18 cellular contexts compared by ENCODE assay signal in the genomic region with DNA sequence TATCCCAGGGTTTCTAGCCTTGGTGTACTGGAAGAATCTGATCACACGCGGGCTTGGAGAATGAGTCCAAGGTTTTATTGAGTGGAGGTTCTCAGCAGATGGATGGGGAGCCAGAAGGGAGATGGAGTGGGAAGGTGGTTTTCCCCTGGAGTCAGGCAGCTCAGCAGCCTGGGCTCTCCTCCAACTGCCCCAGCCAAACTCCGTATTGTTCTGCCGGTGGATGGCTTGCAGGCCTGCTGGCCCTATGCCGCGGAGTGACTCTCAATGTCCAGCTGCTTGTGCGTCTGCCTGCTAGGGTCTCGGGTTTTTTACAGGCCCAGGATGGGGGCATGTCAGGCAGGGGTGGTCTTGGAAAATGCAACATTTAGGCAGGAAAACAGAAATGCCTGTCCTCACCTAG.
DNase-seq lines count a peak whose midpoint lies in the region; ATAC-seq lines count a peak whose summit lies in the region.
"Had no signal": no experiment of that assay in that cellular context is flagged by ENCODE, and none has a peak within 500 bp of the region (broad histone marks: within the 10 kb centered on the region; RNA-seq: fewer than 3 reads in every experiment).

No MANE protein-coding gene starts in this region.

- DNase-seq in DMS 273 (lab: John Stamatoyannopoulos, UW; ENCODE audit: unreplicated experiment) = peak; percentile 64
- DNase-seq in DMS 273 treated with DMSO at 0.1 percent for 48 hours (lab: John Stamatoyannopoulos, UW) = no peak
- peak; percentile 28 for DNase-seq in left ventricle myocardium superior
- DNase-seq in left cardiac atrium = no peak
- DNase-seq in medulla oblongata (ENCODE audit: extremely low spot score) = peak; percentile 52
- no peak for DNase-seq in naive thymus-derived CD8-positive, alpha-beta T cell
- DNase-seq in NCI-H2227 (lab: John Stamatoyannopoulos, UW; ENCODE audit: unreplicated experiment) = no peak
- DNase-seq in AG20443 (ENCODE audit: low spot score) = no peak
- DNase-seq: AML-193; BE2C; CD4-positive, alpha-beta T cell; CD8-positive, alpha-beta memory T cell; DMS153; DND-41; GM23248; H7; HCEC 1CT had no signal

- H3K9me3 Mint-ChIP-seq in naive thymus-derived CD8-positive, alpha-beta T cell = peaks cover 0 to 9% (median 3%) of the 10 kb centered on the region in 9 donors

- peaks cover 3 to 14% (median 7%) of the 10 kb centered on the region in 3 donors for H3K36me3 Mint-ChIP-seq in naive thymus-derived CD8-positive, alpha-beta T cell
- H3K36me3 Mint-ChIP-seq: CD14-positive monocyte had no signal

- H3K4me3 Mint-ChIP-seq in naive thymus-derived CD8-positive, alpha-beta T cell = no peak overlapping the region
- H3K4me3 Mint-ChIP-seq: CD14-positive monocyte; CD4-positive, alpha-beta T cell; CD8-positive, alpha-beta memory T cell had no signal

- POLR2A ChIA-PET in naive thymus-derived CD8-positive, alpha-beta T cell (lab: Charles Lee) = no interaction called here

- H3K27me3 Mint-ChIP-seq in naive thymus-derived CD8-positive, alpha-beta T cell = peaks cover 0 to 7% (median 0%) of the 10 kb centered on the region in 5 donors

- ATAC-seq in left ventricle myocardium superior (no peak), left cardiac atrium (no peak)
- no peak for ATAC-seq in naive thymus-derived CD8-positive, alpha-beta T cell

- H3K4me1 Mint-ChIP-seq in naive thymus-derived CD8-positive, alpha-beta T cell = no peaks in the 10 kb centered on the region
- H3K4me1 Mint-ChIP-seq: CD14-positive monocyte; CD8-positive, alpha-beta memory T cell had no signal

- intact Hi-C loops in left ventricle myocardium superior (cut with micrococcal nuclease) = no loop called here
- intact Hi-C loops in left cardiac atrium (cut with DNase I) = no loop called here

- no peak overlapping the region for H3K27ac Mint-ChIP-seq in naive thymus-derived CD8-positive, alpha-beta T cell
- H3K27ac Mint-ChIP-seq: CD14-positive monocyte; CD4-positive, alpha-beta T cell; CD8-positive, alpha-beta memory T cell had no signal

Comparison
In these comparisons a context has a peak if more than half of its experiments do, and no peak if none do; other contexts are left out.
1. DNase-seq: peak in DMS 273 (single experiment), left ventricle myocardium superior (single experiment) and medulla oblongata (single experiment); none in DMS 273 treated with DMSO at 0.1 percent for 48 hours (single experiment), left cardiac atrium (single experiment), naive thymus-derived CD8-positive, alpha-beta T cell (0 of 10), NCI-H2227 (single experiment) and AG20443 (single experiment).